In the genomic region with DNA sequence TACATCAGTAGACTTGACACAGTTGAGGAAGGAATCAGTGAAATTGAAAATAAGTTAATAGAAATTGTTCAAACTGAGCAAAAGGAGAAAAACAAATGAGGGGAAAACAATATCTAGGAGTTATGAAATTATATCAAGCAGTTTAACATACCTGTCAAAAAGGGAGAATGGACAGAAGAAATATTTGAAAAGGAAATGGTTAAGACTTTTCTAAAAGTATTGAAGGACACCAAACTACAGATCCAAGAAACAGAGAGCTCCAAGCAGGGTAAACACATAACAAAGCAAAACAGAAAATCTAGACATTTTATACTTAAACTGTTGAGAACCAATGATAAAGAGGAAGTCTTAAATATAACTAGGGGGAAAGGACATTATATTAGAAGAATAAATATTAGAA, we compare ENCODE assay signal across 29 cellular contexts. TPM values are rescaled to one million over a fixed set of nuclear protein-coding genes. Genes with fewer than 3 reads are reported as not detected.
A peak's percentile ranks its signal among the peaks of the same experiment; 100 is the strongest.
DNase-seq lines count a peak whose midpoint lies in the region; ATAC-seq and TF ChIP-seq lines count a peak whose summit lies in the region.
"Had no signal": no experiment of that assay in that cellular context is flagged by ENCODE, and none has a peak within 500 bp of the region (broad histone marks: within the 10 kb centered on the region; RNA-seq: fewer than 3 reads in every experiment).

No MANE protein-coding gene starts in this region.

- DNase-seq in T-helper 1 cell = no peak
- no peak for DNase-seq in activated naive CD4-positive, alpha-beta T cell (lab: John Stamatoyannopoulos, UW)
- DNase-seq in naive thymus-derived CD4-positive, alpha-beta T cell = no peak
- DNase-seq in activated effector memory CD4-positive, alpha-beta T cell treated with anti-CD3 and anti-CD28 coated beads, Interleukin-2, amount 50 U/mL, for 16 hours = no peak
- DNase-seq: 8988T; ACHN; BE2C; DMS53; GM23248; H7; KG1; MG63; NCI-H1417; NCI-H1694; NCI-H2029 treated with DMSO at 0.1 percent for 48 hours; NCI-H446 treated with DMSO at 0.1 percent for 48 hours; NCI-H526; NCI-H82; NK-92 treated with Interleukin-12 subunit alpha and Interleukin-12 subunit beta, amount 100 ng/mL, for 24 hours; PC-9; SJCRH30 had no signal

- intact Hi-C loops in naive thymus-derived CD4-positive, alpha-beta T cell (cut with micrococcal nuclease) = loop anchor here in 1 of 2 donors (1.0 kb wide), 1 partner anchor 9 kb away; a partner anchor contains a TSS

- no peak for ATAC-seq in naive thymus-derived CD4-positive, alpha-beta T cell
- no peak for ATAC-seq in HG03354 (IDR thresholded peaks at IDR 0.05; ENCODE audit: poor library complexity, severe bottlenecking, unreplicated experiment)
- ATAC-seq: Right ventricle myocardium inferior had no signal

- H3K9me3 Mint-ChIP-seq in T-helper 1 cell treated with Interleukin-12 subunit alpha and Interleukin-12 subunit beta and Interleukin-4 antibody, amounts not matched to agents 30 μg/mL and 1 μg/mL, for 36 hours = peaks cover 41% of the 10 kb centered on the region
- peaks cover 27% of the 10 kb centered on the region for H3K9me3 Mint-ChIP-seq in activated naive CD4-positive, alpha-beta T cell treated with anti-CD3 and anti-CD28 coated beads, Interleukin-2, amount 50 U/mL, for 24 hours
- peaks cover 13 to 56% (median 38%) of the 10 kb centered on the region in 11 donors for H3K9me3 Mint-ChIP-seq in naive thymus-derived CD4-positive, alpha-beta T cell

- no peak overlapping the region for H3K4me3 ChIP-seq in HEK293 (ENCODE audit: low read depth, low read length)
- no peak overlapping the region for H3K4me3 ChIP-seq in naive thymus-derived CD4-positive, alpha-beta T cell (ENCODE audit: low read length)
- H3K4me3 ChIP-seq: GM23248, MG63, PC-9, SJCRH30 had no signal

- H3K4me1 ChIP-seq in HEK293 (ENCODE audit: control insufficient read depth, insufficient read depth, low read length) = no peaks in the 10 kb centered on the region
- H3K4me1 ChIP-seq in naive thymus-derived CD4-positive, alpha-beta T cell (ENCODE audit: control insufficient read depth in 2 of 2, insufficient read depth in 2 of 2, low read length in 2 of 2) = peaks cover 30 to 39% of the 10 kb centered on the region in 2 donors
- H3K4me1 ChIP-seq: BE2C, SJCRH30 had no signal

- H3K4me1 Mint-ChIP-seq in T-helper 1 cell treated with Interleukin-12 subunit alpha and Interleukin-12 subunit beta and Interleukin-4 antibody, amounts not matched to agents 30 μg/mL and 1 μg/mL, for 36 hours (ENCODE audit: low read depth) = peaks cover 58% of the 10 kb centered on the region
- H3K4me1 Mint-ChIP-seq in activated naive CD4-positive, alpha-beta T cell treated with anti-CD3 and anti-CD28 coated beads, Interleukin-2, amount 50 U/mL, for 24 hours = peaks cover 82% of the 10 kb centered on the region
- peaks cover 41 to 88% (median 77%) of the 10 kb centered on the region in 7 donors for H3K4me1 Mint-ChIP-seq in naive thymus-derived CD4-positive, alpha-beta T cell

- no peaks in the 10 kb centered on the region for H3K9me3 ChIP-seq in HEK293 (ENCODE audit: control insufficient read depth, insufficient read depth, low read depth, low read length)
- H3K9me3 ChIP-seq in naive thymus-derived CD4-positive, alpha-beta T cell (ENCODE audit: control insufficient read depth in 2 of 3, low read length in 3 of 3) = peaks cover 0 to 32% (median 8%) of the 10 kb centered on the region in 3 experiments
- H3K9me3 ChIP-seq: BE2C, MG63, SJCRH30 had no signal

- CTCF ChIA-PET in HEK293 (lab: Yijun Ruan, JAX) = no interaction called here
- CTCF ChIA-PET in naive thymus-derived CD4-positive, alpha-beta T cell (lab: Charles Lee) = interaction anchor here (0.5 to 1.0 kb wide), 2 partner anchors 16 to 25 kb away, joined by 3 read pairs; no protein-coding TSS in a partner anchor

- H3K36me3 ChIP-seq in HEK293 (ENCODE audit: control insufficient read depth in 2 of 2, insufficient read depth in 1 of 2, low read length in 2 of 2) = no peaks in the 10 kb centered on the region
- H3K36me3 ChIP-seq in naive thymus-derived CD4-positive, alpha-beta T cell (ENCODE audit: control insufficient read depth in 2 of 3, insufficient read depth in 3 of 3, low read length in 3 of 3) = peaks cover 0 to 18% (median 0%) of the 10 kb centered on the region in 3 experiments
- H3K36me3 ChIP-seq: BE2C, MG63, SJCRH30 had no signal

- peak overlapping the region; percentile 17 for H3K27ac Mint-ChIP-seq in T-helper 1 cell treated with Interleukin-12 subunit alpha and Interleukin-12 subunit beta and Interleukin-4 antibody, amounts not matched to agents 30 μg/mL and 1 μg/mL, for 36 hours
- peak overlapping the region; percentile 92 for H3K27ac Mint-ChIP-seq in activated naive CD4-positive, alpha-beta T cell treated with anti-CD3 and anti-CD28 coated beads, Interleukin-2, amount 50 U/mL, for 24 hours
- H3K27ac Mint-ChIP-seq in naive thymus-derived CD4-positive, alpha-beta T cell = peak overlapping the region in 8 of 9 donors; percentile 7 to 95 (median 64)

- TF ChIP-seq CTCF in HEK293 (tag by site-specific recombination; IDR thresholded peaks at IDR 0.05) = no peak

- POLR2A ChIA-PET in HEK293 (lab: Yijun Ruan, JAX) = no interaction called here
- POLR2A ChIA-PET in naive thymus-derived CD4-positive, alpha-beta T cell (lab: Charles Lee) = interaction anchor here (0.7 to 16.2 kb wide), 11 partner anchors 9 to 278 kb away, joined by 3 to 467 read pairs (median 5); a partner anchor contains a TSS

- peaks cover 61% of the 10 kb centered on the region for H3K36me3 Mint-ChIP-seq in T-helper 1 cell treated with Interleukin-12 subunit alpha and Interleukin-12 subunit beta and Interleukin-4 antibody, amounts not matched to agents 30 μg/mL and 1 μg/mL, for 36 hours (ENCODE audit: low read depth)
- peaks cover 41% of the 10 kb centered on the region for H3K36me3 Mint-ChIP-seq in activated naive CD4-positive, alpha-beta T cell treated with anti-CD3 and anti-CD28 coated beads, Interleukin-2, amount 50 U/mL, for 24 hours
- peaks cover 32 to 72% (median 47%) of the 10 kb centered on the region in 5 donors for H3K36me3 Mint-ChIP-seq in naive thymus-derived CD4-positive, alpha-beta T cell

- no peaks in the 10 kb centered on the region for H3K27me3 Mint-ChIP-seq in T-helper 1 cell treated with Interleukin-12 subunit alpha and Interleukin-12 subunit beta and Interleukin-4 antibody, amounts not matched to agents 30 μg/mL and 1 μg/mL, for 36 hours (ENCODE audit: low read depth)
- no peaks in the 10 kb centered on the region for H3K27me3 Mint-ChIP-seq in activated naive CD4-positive, alpha-beta T cell treated with anti-CD3 and anti-CD28 coated beads, Interleukin-2, amount 50 U/mL, for 24 hours
- no peaks in the 10 kb centered on the region for H3K27me3 Mint-ChIP-seq in naive thymus-derived CD4-positive, alpha-beta T cell

- no peak overlapping the region for H3K27ac ChIP-seq in HEK293 (ENCODE audit: extremely low read depth, low read depth, low read length)
- no peak overlapping the region for H3K27ac ChIP-seq in naive thymus-derived CD4-positive, alpha-beta T cell (ENCODE audit: low read depth, low read length)
- H3K27ac ChIP-seq: GM23248, PC-9, SJCRH30 had no signal

- peak overlapping the region; percentile 1 for H3K4me3 Mint-ChIP-seq in T-helper 1 cell treated with Interleukin-12 subunit alpha and Interleukin-12 subunit beta and Interleukin-4 antibody, amounts not matched to agents 30 μg/mL and 1 μg/mL, for 36 hours
- peak overlapping the region; percentile 23 for H3K4me3 Mint-ChIP-seq in activated naive CD4-positive, alpha-beta T cell treated with anti-CD3 and anti-CD28 coated beads, Interleukin-2, amount 50 U/mL, for 24 hours
- peak overlapping the region in 4 of 10 donors; percentile 2 to 59 (median 47) for H3K4me3 Mint-ChIP-seq in naive thymus-derived CD4-positive, alpha-beta T cell
- H3K4me3 Mint-ChIP-seq: CD14-positive monocyte had no signal

- H3K27me3 ChIP-seq in naive thymus-derived CD4-positive, alpha-beta T cell (ENCODE audit: control insufficient read depth in 2 of 2, insufficient read depth in 2 of 2, low read length in 2 of 2) = no peaks in the 10 kb centered on the region
- H3K27me3 ChIP-seq: MG63, SJCRH30 had no signal

TF ChIP-seq in HEK293, 187 proteins besides CTCF, POLR2A, EP300 and RAD21:
- peak; percentile 93 for TF ChIP-seq ZNF558 (tag by site-specific recombination; IDR thresholded peaks at IDR 0.05)
- TF ChIP-seq, protein P1, sequence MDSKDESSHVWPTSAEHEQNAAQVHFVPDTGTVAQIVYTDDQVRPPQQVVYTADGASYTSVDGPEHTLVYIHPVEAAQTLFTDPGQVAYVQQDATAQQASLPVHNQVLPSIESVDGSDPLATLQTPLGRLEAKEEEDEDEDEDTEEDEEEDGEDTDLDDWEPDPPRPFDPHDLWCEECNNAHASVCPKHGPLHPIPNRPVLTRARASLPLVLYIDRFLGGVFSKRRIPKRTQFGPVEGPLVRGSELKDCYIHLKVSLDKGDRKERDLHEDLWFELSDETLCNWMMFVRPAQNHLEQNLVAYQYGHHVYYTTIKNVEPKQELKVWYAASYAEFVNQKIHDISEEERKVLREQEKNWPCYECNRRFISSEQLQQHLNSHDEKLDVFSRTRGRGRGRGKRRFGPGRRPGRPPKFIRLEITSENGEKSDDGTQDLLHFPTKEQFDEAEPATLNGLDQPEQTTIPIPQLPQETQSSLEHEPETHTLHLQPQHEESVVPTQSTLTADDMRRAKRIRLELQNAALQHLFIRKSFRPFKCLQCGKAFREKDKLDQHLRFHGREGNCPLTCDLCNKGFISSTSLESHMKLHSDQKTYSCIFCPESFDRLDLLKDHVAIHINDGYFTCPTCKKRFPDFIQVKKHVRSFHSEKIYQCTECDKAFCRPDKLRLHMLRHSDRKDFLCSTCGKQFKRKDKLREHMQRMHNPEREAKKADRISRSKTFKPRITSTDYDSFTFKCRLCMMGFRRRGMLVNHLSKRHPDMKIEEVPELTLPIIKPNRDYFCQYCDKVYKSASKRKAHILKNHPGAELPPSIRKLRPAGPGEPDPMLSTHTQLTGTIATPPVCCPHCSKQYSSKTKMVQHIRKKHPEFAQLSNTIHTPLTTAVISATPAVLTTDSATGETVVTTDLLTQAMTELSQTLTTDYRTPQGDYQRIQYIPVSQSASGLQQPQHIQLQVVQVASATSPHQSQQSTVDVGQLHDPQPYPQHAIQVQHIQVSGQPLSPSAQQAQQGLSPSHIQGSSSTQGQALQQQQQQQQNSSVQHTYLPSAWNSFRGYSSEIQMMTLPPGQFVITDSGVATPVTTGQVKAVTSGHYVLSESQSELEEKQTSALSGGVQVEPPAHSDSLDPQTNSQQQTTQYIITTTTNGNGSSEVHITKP (tag by site-specific recombination; IDR thresholded peaks at IDR 0.05) = no peak

RNA-seq across cellular contexts. Expression of a gene that starts 8.6 kb away (rescaled TPM):
- 100 to 1,000 TPM in 3 of 5 experiments, 10 to 100 TPM in 2; 58.1 to 422 (median 214) TPM for total RNA-seq in naive thymus-derived CD4-positive, alpha-beta T cell
- 100 to 1,000 TPM; 570 to 819 TPM for polyA plus RNA-seq in naive thymus-derived CD4-positive, alpha-beta T cell
- total RNA-seq: G401, GM23248, H7, PC-9, RPMI7951, SJCRH30 had no signal
- polyA plus RNA-seq: GM23248 had no signal

RNA-seq across cellular contexts. Expression of a gene that starts 12.2 kb away (rescaled TPM):
- 100 to 1,000 TPM in 2 of 5 experiments, 10 to 100 TPM in 3; 23.3 to 124 (median 32.6) TPM for total RNA-seq in naive thymus-derived CD4-positive, alpha-beta T cell
- 100 to 1,000 TPM in 1 of 2 donors, 10 to 100 TPM in 1; 75.4 to 104 TPM for polyA plus RNA-seq in naive thymus-derived CD4-positive, alpha-beta T cell
- total RNA-seq: G401, GM23248, H7, PC-9, RPMI7951, SJCRH30 had no signal
- polyA plus RNA-seq: GM23248 had no signal

RNA-seq across cellular contexts. Expression of a gene that starts 43.1 kb away (rescaled TPM):
- total RNA-seq in naive thymus-derived CD4-positive, alpha-beta T cell = 100 to 1,000 TPM in 3 of 5 experiments, 10 to 100 TPM in 2; 79.4 to 286 (median 122) TPM
- 100 to 1,000 TPM; 150 to 153 TPM for polyA plus RNA-seq in naive thymus-derived CD4-positive, alpha-beta T cell
- total RNA-seq: G401, GM23248, H7, SJCRH30 had no signal

Comparison
In these comparisons a context has a peak if more than half of its experiments do, and no peak if none do; other contexts are left out.
1. H3K27ac Mint-ChIP-seq: peak in every context shown above with its lines; median percentile 92 in activated naive CD4-positive, alpha-beta T cell treated with anti-CD3 and anti-CD28 coated beads, Interleukin-2, amount 50 U/mL, for 24 hours; 64 in naive thymus-derived CD4-positive, alpha-beta T cell; 17 in T-helper 1 cell treated with Interleukin-12 subunit alpha and Interleukin-12 subunit beta and Interleukin-4 antibody, amounts not matched to agents 30 μg/mL and 1 μg/mL, for 36 hours.